Comparison of ENCODE assay signal across 8 cellular contexts in genomic region chr6:122610690-122611455, GRCh38. TPM values are rescaled to one million over a fixed set of nuclear protein-coding genes. Genes with fewer than 3 reads are reported as not detected.
DNase-seq lines count a peak whose midpoint lies in the region; TF ChIP-seq lines count a peak whose summit lies in the region.

No MANE protein-coding gene starts in this region.

- POLR2A ChIA-PET in activated CD4-positive, alpha-beta T cell treated with anti-CD3 and anti-CD28 coated beads, Interleukin-2, amount 10 ng/mL, durations not matched to agents 7 days and 5 days (lab: Charles Lee): no interaction called here

- peak overlapping the region; percentile 36 for H3K4me3 ChIP-seq in HFF-Myc (replicated peaks; ENCODE audit: low read depth, low read length)
- peak overlapping the region; percentile 69 for H3K4me3 ChIP-seq in fibroblast of the aortic adventitia (ENCODE audit: low read depth, low read length)

- H3K27ac Mint-ChIP-seq in activated CD4-positive, alpha-beta T cell treated with anti-CD3 and anti-CD28 coated beads, Interleukin-2, amount 10 ng/mL, durations not matched to agents 7 days and 5 days: peak overlapping the region; percentile 33
- H3K27ac Mint-ChIP-seq in nephron progenitor cell: no peak overlapping the region

- H3K4me1 Mint-ChIP-seq in activated CD4-positive, alpha-beta T cell treated with anti-CD3 and anti-CD28 coated beads, Interleukin-2, amount 10 ng/mL, durations not matched to agents 7 days and 5 days: peaks cover 17% of the 10 kb centered on the region
- H3K4me1 Mint-ChIP-seq in nephron progenitor cell: peaks cover 13% of the 10 kb centered on the region

- H3K27me3 Mint-ChIP-seq in activated CD4-positive, alpha-beta T cell treated with anti-CD3 and anti-CD28 coated beads, Interleukin-2, amount 10 ng/mL, durations not matched to agents 7 days and 5 days: peaks cover 42% of the 10 kb centered on the region
- peaks cover 50% of the 10 kb centered on the region for H3K27me3 Mint-ChIP-seq in nephron progenitor cell (ENCODE audit: low read depth, poor library complexity)

- TF ChIP-seq CTCF in HFF-Myc (IDR thresholded peaks at IDR 0.05; ENCODE audit: low read depth, low read length, missing control alignments) (no peak), fibroblast of the aortic adventitia (IDR thresholded peaks at IDR 0.05; ENCODE audit: insufficient read depth, low read length) (peak; percentile 3), nephron progenitor cell (IDR thresholded peaks at IDR 0.05) (no peak)

- H3K4me3 Mint-ChIP-seq in activated CD4-positive, alpha-beta T cell treated with anti-CD3 and anti-CD28 coated beads, Interleukin-2, amount 10 ng/mL, durations not matched to agents 7 days and 5 days: peak overlapping the region; percentile 71
- peak overlapping the region; percentile 78 for H3K4me3 Mint-ChIP-seq in nephron progenitor cell

- peak; percentile 5 for DNase-seq in activated CD4-positive, alpha-beta T cell treated with anti-CD3 and anti-CD28 coated beads, Interleukin-2, amount 10 ng/mL, durations not matched to agents 7 days and 5 days
- no peak for DNase-seq in activated CD4-positive, alpha-beta T cell treated with anti-CD3 and anti-CD28 coated beads, Interleukin-2, amount 50 U/mL, for 1 hour
- DNase-seq in HFF-Myc (ENCODE audit: extremely low read depth, low read depth): no peak
- peak; percentile 73 for DNase-seq in NCI-H1092 treated with DMSO at 0.1 percent for 48 hours (lab: John Stamatoyannopoulos, UW)
- DNase-seq in activated CD8-positive, alpha-beta memory T cell treated with anti-CD3 and anti-CD28 coated beads for 24 hours: peak; percentile 64
- DNase-seq in fibroblast of the aortic adventitia (ENCODE audit: low read depth): peak; percentile 9
- peak; percentile 55 for DNase-seq in nephron progenitor cell
- DNase-seq in NCI-H1048 (lab: John Stamatoyannopoulos, UW): no peak

- H3K9me3 Mint-ChIP-seq in activated CD4-positive, alpha-beta T cell treated with anti-CD3 and anti-CD28 coated beads, Interleukin-2, amount 10 ng/mL, durations not matched to agents 7 days and 5 days: no peaks in the 10 kb centered on the region
- peaks cover 6% of the 10 kb centered on the region for H3K9me3 Mint-ChIP-seq in nephron progenitor cell

- CTCF ChIA-PET in activated CD4-positive, alpha-beta T cell treated with anti-CD3 and anti-CD28 coated beads, Interleukin-2, amount 10 ng/mL, durations not matched to agents 7 days and 5 days (lab: Charles Lee): interaction anchor here (1.1 kb wide), 1 partner anchor 80 kb away, joined by 3 read pairs; no protein-coding TSS in a partner anchor

- H3K36me3 Mint-ChIP-seq in activated CD4-positive, alpha-beta T cell treated with anti-CD3 and anti-CD28 coated beads, Interleukin-2, amount 10 ng/mL, durations not matched to agents 7 days and 5 days (ENCODE audit: low read depth): no peaks in the 10 kb centered on the region
- H3K36me3 Mint-ChIP-seq in nephron progenitor cell (ENCODE audit: low read depth): peaks cover 26% of the 10 kb centered on the region

RNA-seq across cellular contexts. Expression of gene PKIB, which starts 0.7 kb away (rescaled TPM):
- total RNA-seq in activated CD4-positive, alpha-beta T cell treated with anti-CD3 and anti-CD28 coated beads, Interleukin-2, amount 10 ng/mL, durations not matched to agents 7 days and 5 days: 1 to 10 TPM; 1.2 to 1.3 TPM
- 0.57 and 3.1 TPM in 2 replicates for total RNA-seq in fibroblast of the aortic adventitia (ENCODE audit: low replicate concordance)

Comparison
In these comparisons a context has a peak if more than half of its experiments do, and no peak if none do; other contexts are left out.
1. DNase-seq: peak in activated CD4-positive, alpha-beta T cell treated with anti-CD3 and anti-CD28 coated beads, Interleukin-2, amount 10 ng/mL, durations not matched to agents 7 days and 5 days (single experiment), NCI-H1092 treated with DMSO at 0.1 percent for 48 hours (single experiment), activated CD8-positive, alpha-beta memory T cell treated with anti-CD3 and anti-CD28 coated beads for 24 hours (single experiment), fibroblast of the aortic adventitia (single experiment) and nephron progenitor cell (single experiment); none in activated CD4-positive, alpha-beta T cell treated with anti-CD3 and anti-CD28 coated beads, Interleukin-2, amount 50 U/mL, for 1 hour (single experiment), HFF-Myc (single experiment) and NCI-H1048 (single experiment).